In the genomic region with DNA sequence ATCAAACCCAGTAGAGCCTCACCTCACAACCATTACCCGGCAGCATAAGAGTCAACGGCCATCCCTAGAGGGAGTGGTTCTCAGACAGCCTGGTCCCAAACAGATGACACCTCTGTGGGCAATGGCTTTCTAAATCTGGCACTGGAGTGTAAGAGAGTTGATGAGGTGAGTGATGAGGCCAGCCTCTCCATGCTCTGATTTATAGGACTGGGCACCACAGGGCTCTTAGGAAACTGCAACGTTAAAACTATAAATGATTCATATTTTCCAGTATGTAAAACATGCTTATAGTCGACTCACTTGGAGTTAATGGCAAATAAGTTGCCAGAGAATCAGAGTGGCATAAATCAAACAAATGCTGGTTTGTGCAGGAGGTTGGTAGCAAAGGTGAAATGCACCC, we compare ENCODE assay signal across 22 cellular contexts.
"Had no signal": no experiment of that assay in that cellular context is flagged by ENCODE, and none has a peak within 500 bp of the region (broad histone marks: within the 10 kb centered on the region; RNA-seq: fewer than 3 reads in every experiment).

No MANE protein-coding gene starts in this region.

- H3K27ac ChIP-seq: esophagus squamous epithelium, foreskin keratinocyte, lower lobe of right lung, upper lobe of left lung had no signal

- ATAC-seq: foreskin keratinocyte, lower lobe of right lung, mucosa of descending colon, sciatic nerve had no signal

- DNase-seq: activated CD4-positive, alpha-beta T cell treated with anti-CD3 and anti-CD28 coated beads for 1 hour; activated CD4-positive, alpha-beta T cell treated with anti-CD3 and anti-CD28 coated beads, Interleukin-2, amount 50 U/mL, for 4 hours; activated naive CD4-positive, alpha-beta T cell treated with anti-CD3 and anti-CD28 coated beads for 36 hours; activated naive CD8-positive, alpha-beta T cell treated with anti-CD3 and anti-CD28 coated beads, Interleukin-2, amount 10 ng/mL, durations not matched to agents 7 days and 5 days; activated T-cell treated with anti-CD3 and anti-CD28 coated beads, Interleukin-2, amount 50 U/mL, for 48 hours; cortex of kidney; endodermal cell; esophagus squamous epithelium; foreskin keratinocyte; lower lobe of right lung; mesendoderm; mucosa of descending colon; naive B cell; occipital lobe; stimulated activated CD4-positive, alpha-beta T cell treated with anti-CD3 and anti-CD28 coated beads, Interleukin-15, amount 100 ng/mL, for 24 hours; stimulated activated naive CD4-positive, alpha-beta T cell; T-helper 9 cell; upper lobe of left lung had no signal

- H3K4me1 ChIP-seq: foreskin keratinocyte had no signal

- H3K4me1 Mint-ChIP-seq: activated naive CD8-positive, alpha-beta T cell treated with anti-CD3 and anti-CD28 coated beads, Interleukin-2, amount 10 ng/mL, durations not matched to agents 7 days and 5 days had no signal

- H3K27ac Mint-ChIP-seq: activated naive CD4-positive, alpha-beta T cell treated with anti-CD3 and anti-CD28 coated beads for 36 hours; activated naive CD8-positive, alpha-beta T cell treated with anti-CD3 and anti-CD28 coated beads, Interleukin-2, amount 10 ng/mL, durations not matched to agents 7 days and 5 days; endodermal cell; naive B cell had no signal

- H3K27me3 ChIP-seq: esophagus squamous epithelium, foreskin keratinocyte, upper lobe of left lung had no signal

- H3K4me3 ChIP-seq: esophagus squamous epithelium, lower lobe of right lung, mucosa of descending colon, smooth muscle cell, upper lobe of left lung had no signal

- H3K4me2 ChIP-seq: smooth muscle cell had no signal

- H3K36me3 Mint-ChIP-seq: activated naive CD8-positive, alpha-beta T cell treated with anti-CD3 and anti-CD28 coated beads, Interleukin-2, amount 10 ng/mL, durations not matched to agents 7 days and 5 days had no signal

- H3K36me3 ChIP-seq: esophagus squamous epithelium had no signal

- H3K9me3 ChIP-seq: esophagus squamous epithelium, lower lobe of right lung, mucosa of descending colon, upper lobe of left lung had no signal

- H3K4me3 Mint-ChIP-seq: activated naive CD4-positive, alpha-beta T cell treated with anti-CD3 and anti-CD28 coated beads for 36 hours; activated naive CD8-positive, alpha-beta T cell treated with anti-CD3 and anti-CD28 coated beads, Interleukin-2, amount 10 ng/mL, durations not matched to agents 7 days and 5 days; endodermal cell; neural crest cell had no signal

- H3K9me3 Mint-ChIP-seq: activated naive CD4-positive, alpha-beta T cell treated with anti-CD3 and anti-CD28 coated beads for 36 hours; activated naive CD8-positive, alpha-beta T cell treated with anti-CD3 and anti-CD28 coated beads, Interleukin-2, amount 10 ng/mL, durations not matched to agents 7 days and 5 days; endodermal cell; naive B cell; neural crest cell had no signal

- FAIRE-seq: keratinocyte had no signal
